Comparison of ENCODE assay signal across 21 cellular contexts in the genomic region with DNA sequence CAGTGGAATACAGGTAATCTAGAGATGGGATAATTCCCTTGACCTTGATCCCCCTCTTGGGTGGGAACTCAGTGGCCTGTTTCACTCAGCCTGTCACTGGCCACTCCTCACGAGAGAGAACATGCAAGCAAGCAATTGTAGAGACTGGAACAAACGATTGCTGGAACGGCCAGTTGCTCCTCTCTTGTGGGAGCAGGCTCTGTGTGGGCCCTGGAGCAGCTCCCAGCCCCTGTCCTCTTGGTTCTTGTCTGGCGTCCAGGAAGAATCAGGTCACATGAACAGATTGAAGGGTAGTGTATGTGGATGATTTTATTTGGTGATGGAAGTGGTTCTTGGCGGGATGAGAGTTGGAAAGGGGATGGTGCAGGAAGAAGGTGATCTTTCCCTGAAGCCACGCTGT. TPM values are rescaled to one million over a fixed set of nuclear protein-coding genes. Genes with fewer than 3 reads are reported as not detected.
A peak's percentile ranks its signal among the peaks of the same experiment; 100 is the strongest.
DNase-seq lines count a peak whose midpoint lies in the region; ATAC-seq and TF ChIP-seq lines count a peak whose summit lies in the region.
"Had no signal": no experiment of that assay in that cellular context is flagged by ENCODE, and none has a peak within 500 bp of the region (broad histone marks: within the 10 kb centered on the region; RNA-seq: fewer than 3 reads in every experiment).

No MANE protein-coding gene starts in this region.

- no peak for DNase-seq in Right ventricle myocardium inferior (ENCODE audit: missing footprints)
- DNase-seq in cardiac septum (ENCODE audit: low spot score): no peak
- DNase-seq in endodermal cell: peak; percentile 42
- no peak for DNase-seq in left lung
- DNase-seq in EL: no peak
- no peak for DNase-seq in mesenteric fat pad (ENCODE audit: low spot score)
- no peak for DNase-seq in NCI-H774 (lab: John Stamatoyannopoulos, UW)
- DNase-seq: 8988T; CD8-positive, alpha-beta T cell; GDM1; GOT3; IMR-90; NCI-H1105 treated with DMSO at 0.1 percent for 48 hours; NCI-H2029 treated with DMSO at 0.1 percent for 48 hours; NCI-H2171; NCI-H345; NCI-H524 treated with DMSO at 0.1 percent for 48 hours; OCI-M1; SHP77 had no signal

- no peaks in the 10 kb centered on the region for H3K27me3 Mint-ChIP-seq in endodermal cell (ENCODE audit: insufficient read depth)

- H3K9me3 ChIP-seq in endodermal cell (ENCODE audit: control insufficient read depth, low read length): peaks cover 11% of the 10 kb centered on the region
- H3K9me3 ChIP-seq in left lung: no peaks in the 10 kb centered on the region

- peaks cover 27% of the 10 kb centered on the region for H3K9me3 Mint-ChIP-seq in endodermal cell

- H3K27ac ChIP-seq in endodermal cell (ENCODE audit: low read depth, low read length) (no peak overlapping the region), left lung (no peak overlapping the region)
- H3K27ac ChIP-seq: BLaER1 treated with 17β-estradiol and CSF1 and Interleukin-3, amounts not matched to agents 10 nM and 100 nM had no signal

- no peak overlapping the region for H3K4me3 Mint-ChIP-seq in endodermal cell
- H3K4me3 Mint-ChIP-seq: CD8-positive, alpha-beta T cell had no signal

- TF ChIP-seq CTCF in endodermal cell (conservative IDR thresholded peaks at IDR 0.05): no peak
- TF ChIP-seq CTCF in left lung (IDR thresholded peaks at IDR 0.05): no peak

- 89 to 100% methylated on average over 3 to 6 of the region's 6 CpGs for WGBS in endodermal cell (ENCODE audit: insufficient coverage in 1 of 2, insufficient read length in 1 of 2), 2 experiments

- H3K36me3 ChIP-seq in endodermal cell (ENCODE audit: control insufficient read depth, insufficient read depth, low read length) (no peaks in the 10 kb centered on the region), left lung (no peaks in the 10 kb centered on the region)
- H3K36me3 ChIP-seq: BLaER1 treated with 17β-estradiol and CSF1 and Interleukin-3, amounts not matched to agents 10 nM and 100 nM had no signal

- H3K4me3 ChIP-seq in endodermal cell (ENCODE audit: low read length) (no peak overlapping the region), left lung (no peak overlapping the region)
- H3K4me3 ChIP-seq: BLaER1 treated with 17β-estradiol and CSF1 and Interleukin-3, amounts not matched to agents 10 nM and 100 nM had no signal

- no peak overlapping the region for H3K9ac ChIP-seq in endodermal cell (ENCODE audit: extremely low read depth, low read length, poor library complexity, severe bottlenecking)
- H3K9ac ChIP-seq: BLaER1 treated with 17β-estradiol and CSF1 and Interleukin-3, amounts not matched to agents 10 nM and 100 nM had no signal

- no peaks in the 10 kb centered on the region for H3K27me3 ChIP-seq in endodermal cell (ENCODE audit: control insufficient read depth, insufficient read depth, low read length, poor library complexity, severe bottlenecking)
- no peaks in the 10 kb centered on the region for H3K27me3 ChIP-seq in left lung
- H3K27me3 ChIP-seq: BLaER1 treated with 17β-estradiol and CSF1 and Interleukin-3, amounts not matched to agents 10 nM and 100 nM had no signal

- H3K4me1 ChIP-seq in endodermal cell (ENCODE audit: control insufficient read depth, insufficient read depth, low read length): no peaks in the 10 kb centered on the region
- H3K4me1 ChIP-seq in left lung: no peaks in the 10 kb centered on the region
- H3K4me1 ChIP-seq: BLaER1 treated with 17β-estradiol and CSF1 and Interleukin-3, amounts not matched to agents 10 nM and 100 nM had no signal

- ATAC-seq in Right ventricle myocardium inferior (peak; percentile 84), left lung (peak; percentile 37), HG03280 (IDR thresholded peaks at IDR 0.05; ENCODE audit: unreplicated experiment) (no peak)
- ATAC-seq: CD8-positive, alpha-beta T cell had no signal

- intact Hi-C loops in Right ventricle myocardium inferior (cut with DNase I) (no loop called here), cardiac septum (cut with DNase I) (no loop called here), left lung (cut with DNase I) (no loop called here)

- peaks cover 9% of the 10 kb centered on the region for H3K4me1 Mint-ChIP-seq in endodermal cell

- peak overlapping the region; percentile 75 for H3K27ac Mint-ChIP-seq in endodermal cell
- H3K27ac Mint-ChIP-seq: CD8-positive, alpha-beta T cell had no signal

- H3K36me3 Mint-ChIP-seq in endodermal cell (ENCODE audit: low read depth): peaks cover 4% of the 10 kb centered on the region
- H3K36me3 Mint-ChIP-seq: CD8-positive, alpha-beta T cell had no signal

RNA-seq across cellular contexts. Expression of a gene that starts 16.1 kb away (rescaled TPM):
- total RNA-seq in Right ventricle myocardium inferior (0.38 TPM), cardiac septum (0.43 TPM), endodermal cell (under 1 TPM in 1 of 2 donors, not detected in 1; 0.86 TPM), left lung (1 to 10 TPM; 1.2 to 1.6 TPM), mesenteric fat pad (0.90 TPM)
- polyA plus RNA-seq in endodermal cell (2013, experiment 1 of 2): not detected
- polyA plus RNA-seq in endodermal cell (2013, experiment 2 of 2): not detected
- total RNA-seq: CD8-positive, alpha-beta T cell; IMR-90 had no signal
- polyA plus RNA-seq: IMR-90 had no signal

RNA-seq across cellular contexts. Expression of a gene that starts 19.9 kb away (rescaled TPM):
- 0.32 TPM for total RNA-seq in Right ventricle myocardium inferior
- 0.48 TPM for total RNA-seq in cardiac septum
- total RNA-seq in endodermal cell: under 1 TPM in 1 of 2 donors, not detected in 1; 0.95 TPM
- not detected for polyA plus RNA-seq in endodermal cell (2013, experiment 1 of 2)
- not detected for polyA plus RNA-seq in endodermal cell (2013, experiment 2 of 2)
- total RNA-seq in left lung: 1 to 10 TPM; 1.4 to 2.1 TPM
- 1.2 TPM for total RNA-seq in mesenteric fat pad
- total RNA-seq: CD8-positive, alpha-beta T cell; IMR-90 had no signal
- polyA plus RNA-seq: IMR-90 had no signal
